Comparison of ENCODE assay signal across 18 cellular contexts in genomic region chr3:183454064-183454463, GRCh38. TPM values are rescaled to one million over a fixed set of nuclear protein-coding genes. Genes with fewer than 3 reads are reported as not detected.
DNase-seq lines count a peak whose midpoint lies in the region; ATAC-seq and TF ChIP-seq lines count a peak whose summit lies in the region.
"Had no signal": no experiment of that assay in that cellular context is flagged by ENCODE, and none has a peak within 500 bp of the region (broad histone marks: within the 10 kb centered on the region; RNA-seq: fewer than 3 reads in every experiment).

No MANE protein-coding gene starts in this region.

- H3K4me3 ChIP-seq in heart right ventricle (no peak overlapping the region), SJCRH30 (no peak overlapping the region), gastrocnemius medialis (no peak overlapping the region), breast epithelium (no peak overlapping the region)
- H3K4me3 ChIP-seq: BLaER1 treated with 17β-estradiol and CSF1 and Interleukin-3, amounts not matched to agents 10 nM and 100 nM had no signal

- in situ Hi-C loops in gastrocnemius medialis (cut with MboI; ENCODE audit: low sequenced_read_pairs in 4 of 4), result no loop called here

- H3K27ac ChIP-seq in heart right ventricle (peak overlapping the region in 4 of 10 donors; percentile 41 to 61 (median 52)), SJCRH30 (peak overlapping the region; percentile 80; the same call in 1 of the 2 replicates), gastrocnemius medialis (peak overlapping the region in 3 of 4 donors; percentile 49 to 62 (median 52)), breast epithelium (no peak overlapping the region)
- H3K27ac ChIP-seq: BLaER1 treated with 17β-estradiol and CSF1 and Interleukin-3, amounts not matched to agents 10 nM and 100 nM; HL-60 had no signal

- intact Hi-C loops in heart right ventricle (cut with DNase I), result no loop called here
- intact Hi-C loops in cardiac septum (cut with DNase I), result no loop called here
- intact Hi-C loops in gastrocnemius medialis (cut with DNase I; ENCODE audit: low total_unique reads), result no loop called here
- intact Hi-C loops in breast epithelium (cut with DNase I; ENCODE audit: low total_unique reads), result no loop called here

- TF ChIP-seq POLR2A in gastrocnemius medialis (IDR thresholded peaks at IDR 0.05), result no peak
- no peak for TF ChIP-seq POLR2A in breast epithelium (IDR thresholded peaks at IDR 0.05)

- H3K36me3 ChIP-seq in heart right ventricle, result peaks cover 0 to 56% (median 16%) of the 10 kb centered on the region in 9 donors
- peaks cover 4% of the 10 kb centered on the region; the same call in 1 of the 2 replicates for H3K36me3 ChIP-seq in SJCRH30
- peaks cover 0 to 11% of the 10 kb centered on the region in 2 donors for H3K36me3 ChIP-seq in gastrocnemius medialis
- H3K36me3 ChIP-seq in breast epithelium, result no peaks in the 10 kb centered on the region

- TF ChIP-seq CTCF in heart right ventricle (IDR thresholded peaks at IDR 0.05), result no peak
- no peak for TF ChIP-seq CTCF in gastrocnemius medialis (IDR thresholded peaks at IDR 0.05 in 4 of 5, conservative IDR thresholded peaks at IDR 0.05 in 1 of 5)
- TF ChIP-seq CTCF in breast epithelium (IDR thresholded peaks at IDR 0.05), result no peak

- 75 to 77% methylated on average over 4 of the region's 4 CpGs for WGBS in heart right ventricle, 2 donors

- H3K4me1 ChIP-seq in heart right ventricle, result peaks cover 0 to 33% (median 11%) of the 10 kb centered on the region in 9 donors
- peaks cover 16% of the 10 kb centered on the region for H3K4me1 ChIP-seq in SJCRH30
- peaks cover 13 to 20% of the 10 kb centered on the region in 2 donors for H3K4me1 ChIP-seq in gastrocnemius medialis
- peaks cover 0 to 6% of the 10 kb centered on the region in 2 donors for H3K4me1 ChIP-seq in breast epithelium
- H3K4me1 ChIP-seq: Caco-2 had no signal

- DNase-seq in heart right ventricle (no peak), cardiac septum (ENCODE audit: low spot score) (no peak), SJCRH30 (no peak), myocyte (ENCODE audit: low read depth) (peak; percentile 66), gastrocnemius medialis (no peak), breast epithelium (ENCODE audit: low spot score in 2 of 2) (no peak)
- DNase-seq: Caco-2; CD8-positive, alpha-beta T cell; DMS79; GDM1; GOT3; H7; HFFc6 had no signal

- ATAC-seq in heart right ventricle (peak in 5 of 8 donors; percentile 40 to 72 (median 50)), gastrocnemius medialis (no peak), GM21528 (IDR thresholded peaks at IDR 0.05; ENCODE audit: low FRiP score, unreplicated experiment) (no peak), GM21529 (IDR thresholded peaks at IDR 0.05; ENCODE audit: unreplicated experiment) (no peak)
- ATAC-seq: CD8-positive, alpha-beta T cell; HCT116 had no signal

- H3K27me3 ChIP-seq in heart right ventricle (no peaks in the 10 kb centered on the region), SJCRH30 (no peaks in the 10 kb centered on the region), gastrocnemius medialis (no peaks in the 10 kb centered on the region), breast epithelium (no peaks in the 10 kb centered on the region)
- H3K27me3 ChIP-seq: BLaER1 treated with 17β-estradiol and CSF1 and Interleukin-3, amounts not matched to agents 10 nM and 100 nM had no signal

- H3K9me3 ChIP-seq in heart right ventricle (no peaks in the 10 kb centered on the region), SJCRH30 (replicated peaks) (no peaks in the 10 kb centered on the region), gastrocnemius medialis (no peaks in the 10 kb centered on the region), breast epithelium (no peaks in the 10 kb centered on the region)
- H3K9me3 ChIP-seq: BLaER1 treated with 17β-estradiol and CSF1 and Interleukin-3, amounts not matched to agents 10 nM and 100 nM; Caco-2 had no signal

RNA-seq across cellular contexts. Expression of gene MCF2L2, which starts 25.6 kb away (rescaled TPM):
- 1 to 10 TPM in 2 of 10 donors, under 1 TPM in 7, not detected in 1; 0.14 to 1.5 (median 0.49) TPM for total RNA-seq in heart right ventricle
- polyA plus RNA-seq in heart right ventricle, result under 1 TPM; 0.09 to 0.37 TPM
- 1.1 TPM for total RNA-seq in cardiac septum
- total RNA-seq in SJCRH30 (2014; rRNA removed; shearing (Covaris generic)), result 0.08 and 0.12 TPM in 2 replicates
- total RNA-seq in myocyte, result 0.16 and 0.64 TPM in 2 replicates
- 0.35 TPM for polyA plus RNA-seq in myocyte (2012)
- total RNA-seq in gastrocnemius medialis, result under 1 TPM; 0.27 to 0.61 (median 0.46) TPM
- total RNA-seq in breast epithelium, result 1 to 10 TPM in 2 of 3 donors, under 1 TPM in 1; 0.64 to 1.5 (median 1.3) TPM

Comparison
In these comparisons a context has a peak if more than half of its experiments do, and no peak if none do; other contexts are left out.
1. ATAC-seq: peak in heart right ventricle (5 of 8); none in gastrocnemius medialis (0 of 2), GM21528 (single experiment) and GM21529 (single experiment).
2. H3K27ac ChIP-seq: peak in SJCRH30 (single experiment) and gastrocnemius medialis (3 of 4); none in breast epithelium (0 of 2).